10 cellular contexts compared by ENCODE assay signal in genomic region chr22:45731798-45732495, GRCh38.
DNase-seq lines count a peak whose midpoint lies in the region; ATAC-seq, FAIRE-seq and TF ChIP-seq lines count a peak whose summit lies in the region.
"Had no signal": no experiment of that assay in that cellular context is flagged by ENCODE, and none has a peak within 500 bp of the region (broad histone marks: within the 10 kb centered on the region; RNA-seq: fewer than 3 reads in every experiment).

No MANE protein-coding gene starts in this region.

- H3K4me1 Mint-ChIP-seq in neural crest cell: peaks cover 12% of the 10 kb centered on the region

- FAIRE-seq in D721Med (lab: Jason Lieb, UNC): no peak

- H3K27me3 ChIP-seq in MG63 (no peaks in the 10 kb centered on the region), dorsolateral prefrontal cortex (no peaks in the 10 kb centered on the region)

- no peak for DNase-seq in D721Med (ENCODE audit: insufficient read length, low spot score)
- peak; percentile 11 for DNase-seq in MG63
- DNase-seq in dorsolateral prefrontal cortex: no peak
- no peak for DNase-seq in neural crest cell (ENCODE audit: low read depth, low spot score)
- no peak for DNase-seq in stimulated activated CD4-positive, alpha-beta T cell treated with anti-CD3 and anti-CD28 coated beads, Interleukin-4, amount 100 ng/mL, for 1 hour
- no peak for DNase-seq in KG1 (lab: John Stamatoyannopoulos, UW)
- DNase-seq: NCI-H146, right cardiac atrium had no signal

- peaks cover 3% of the 10 kb centered on the region for H3K36me3 Mint-ChIP-seq in neural crest cell (ENCODE audit: low read depth)

- no peak overlapping the region for H3K4me3 ChIP-seq in MG63
- no peak overlapping the region for H3K4me3 ChIP-seq in dorsolateral prefrontal cortex

- H3K27ac ChIP-seq in dorsolateral prefrontal cortex: no peak overlapping the region

- no peaks in the 10 kb centered on the region for H3K9me3 Mint-ChIP-seq in neural crest cell

- H3K9me3 ChIP-seq in MG63: no peaks in the 10 kb centered on the region

- H3K27me3 Mint-ChIP-seq in neural crest cell (ENCODE audit: low read depth): no peaks in the 10 kb centered on the region

- peaks cover 77% of the 10 kb centered on the region for H3K36me3 ChIP-seq in MG63

- H3K4me3 Mint-ChIP-seq in neural crest cell: no peak overlapping the region

- no peak overlapping the region for H3K27ac Mint-ChIP-seq in neural crest cell (ENCODE audit: unreplicated experiment)

- ATAC-seq in GM21529 (IDR thresholded peaks at IDR 0.05; ENCODE audit: unreplicated experiment) (no peak), HG02840 (IDR thresholded peaks at IDR 0.05; ENCODE audit: low FRiP score, unreplicated experiment) (no peak)

- peak; percentile 51 for TF ChIP-seq CTCF in D721Med (IDR thresholded peaks at IDR 0.05; ENCODE audit: insufficient read depth, missing control alignments)
- TF ChIP-seq CTCF in dorsolateral prefrontal cortex (IDR thresholded peaks at IDR 0.05 in 54 of 56, conservative IDR thresholded peaks at IDR 0.05 in 2 of 56; ENCODE audit: low read depth in 1 of 56, partially characterized antibody in 56 of 56): peak in 47 of 56 donors; percentile 10 to 62 (median 37)
- TF ChIP-seq CTCF in neural crest cell (conservative IDR thresholded peaks at IDR 0.05): peak; percentile 65

- intact Hi-C loops in dorsolateral prefrontal cortex (cut with DNase I): no loop called here
